Comparison of ENCODE assay signal across 18 cellular contexts in the genomic region with DNA sequence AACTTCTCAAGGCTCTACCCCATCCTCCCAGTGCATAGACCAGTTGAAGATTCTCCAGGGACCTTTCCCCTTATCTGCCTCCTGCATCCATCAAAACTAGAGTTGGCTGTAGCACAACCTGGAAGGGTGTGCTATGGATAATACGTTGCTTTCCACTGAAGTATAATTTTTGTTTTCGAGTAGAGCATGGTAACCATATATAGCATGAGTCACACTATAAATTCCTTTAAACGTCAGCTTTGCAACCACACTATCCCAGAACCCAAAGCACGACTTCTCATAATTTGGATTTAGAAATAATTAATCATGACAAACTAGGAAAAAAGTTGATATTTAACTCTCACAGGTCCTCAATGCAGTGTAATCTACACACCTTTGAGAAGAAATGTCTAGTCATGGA.
DNase-seq lines count a peak whose midpoint lies in the region; ATAC-seq and TF ChIP-seq lines count a peak whose summit lies in the region.
"Had no signal": no experiment of that assay in that cellular context is flagged by ENCODE, and none has a peak within 500 bp of the region (broad histone marks: within the 10 kb centered on the region; RNA-seq: fewer than 3 reads in every experiment).

No MANE protein-coding gene starts in this region.

- no peaks in the 10 kb centered on the region for H3K79me2 ChIP-seq in PC-3 (ENCODE audit: low read length)
- H3K79me2 ChIP-seq in OCI-LY7 (ENCODE audit: insufficient read depth, low read depth, low read length) = no peaks in the 10 kb centered on the region

- peak; percentile 93 for ATAC-seq in PC-3
- no peak for ATAC-seq in HG02981 (IDR thresholded peaks at IDR 0.05; ENCODE audit: unreplicated experiment)
- no peak for ATAC-seq in GM18520 (IDR thresholded peaks at IDR 0.05; ENCODE audit: unreplicated experiment)

- H3K9me3 ChIP-seq in PC-3 (ENCODE audit: low read length) (no peaks in the 10 kb centered on the region), OCI-LY7 (ENCODE audit: low read length) (no peaks in the 10 kb centered on the region)
- H3K9me3 ChIP-seq: BE2C; BLaER1 treated with 17β-estradiol and CSF1 and Interleukin-3, amounts not matched to agents 10 nM and 100 nM had no signal

- POLR2A ChIA-PET in PC-3 (lab: Charles Lee; ENCODE audit: unreplicated experiment) = no interaction called here
- POLR2A ChIA-PET in OCI-LY7 (lab: Charles Lee) = no interaction called here

- H3K27me3 ChIP-seq in PC-3 (ENCODE audit: low read length) = no peaks in the 10 kb centered on the region
- H3K27me3 ChIP-seq: BE2C; BLaER1 treated with 17β-estradiol and CSF1 and Interleukin-3, amounts not matched to agents 10 nM and 100 nM had no signal

- no peak for TF ChIP-seq CTCF in PC-3 (conservative IDR thresholded peaks at IDR 0.05; ENCODE audit: low read depth, low read length)
- no peak for TF ChIP-seq CTCF in OCI-LY7 (conservative IDR thresholded peaks at IDR 0.05; ENCODE audit: low read length)

- H3K9ac ChIP-seq in PC-3 (ENCODE audit: low read length) = no peak overlapping the region
- H3K9ac ChIP-seq: BLaER1 treated with 17β-estradiol and CSF1 and Interleukin-3, amounts not matched to agents 10 nM and 100 nM had no signal

- H3K27ac ChIP-seq in PC-3 (ENCODE audit: low read length) = peak overlapping the region; percentile 32; the same call in 1 of the 2 replicates
- no peak overlapping the region for H3K27ac ChIP-seq in OCI-LY7 (ENCODE audit: low read depth, low read length, poor library complexity, severe bottlenecking)
- H3K27ac ChIP-seq: BLaER1 treated with 17β-estradiol and CSF1 and Interleukin-3, amounts not matched to agents 10 nM and 100 nM had no signal

- H3K4me2 ChIP-seq in PC-3 (ENCODE audit: low read length) (peak overlapping the region; percentile 44), OCI-LY7 (ENCODE audit: low read length) (no peak overlapping the region)
- H3K4me2 ChIP-seq: BLaER1 treated with 17β-estradiol and CSF1 and Interleukin-3, amounts not matched to agents 10 nM and 100 nM had no signal

- DNase-seq in HT-29 (ENCODE audit: low spot score) (peak; percentile 25), PC-3 (peak; percentile 57), glomerular visceral epithelial cell (ENCODE audit: extremely low spot score) (peak; percentile 13), OCI-LY7 (ENCODE audit: low spot score) (no peak)
- DNase-seq: AML-193; BE2C; CD4-positive, alpha-beta T cell; CD8-positive, alpha-beta memory T cell; DMS 273 treated with DMSO at 0.1 percent for 48 hours; DMS79; EL; GF-D8; GOT3; H7; HCEC 1CT had no signal

- H3F3A ChIP-seq in PC-3 (ENCODE audit: low read length, unreplicated experiment) = no peaks in the 10 kb centered on the region

- intact Hi-C loops in PC-3 (cut with micrococcal nuclease) (no loop called here), OCI-LY7 (cut with micrococcal nuclease; ENCODE audit: unreplicated experiment) (no loop called here)

- peaks cover 19% of the 10 kb centered on the region for H3K4me1 ChIP-seq in PC-3 (ENCODE audit: insufficient read depth, low read length)
- H3K4me1 ChIP-seq in OCI-LY7 (ENCODE audit: insufficient read depth, low read length, poor library complexity, severe bottlenecking) = no peaks in the 10 kb centered on the region
- H3K4me1 ChIP-seq: BE2C; BLaER1 treated with 17β-estradiol and CSF1 and Interleukin-3, amounts not matched to agents 10 nM and 100 nM had no signal

- H4K20me1 ChIP-seq in PC-3 (ENCODE audit: low read length) = no peaks in the 10 kb centered on the region
- no peaks in the 10 kb centered on the region for H4K20me1 ChIP-seq in OCI-LY7 (ENCODE audit: insufficient read depth, low read length)
- H4K20me1 ChIP-seq: BLaER1 treated with 17β-estradiol and CSF1 and Interleukin-3, amounts not matched to agents 10 nM and 100 nM had no signal

- H2AFZ ChIP-seq in PC-3 (ENCODE audit: low read length) = peak overlapping the region; percentile 43
- H2AFZ ChIP-seq in OCI-LY7 (ENCODE audit: low read length) = no peak overlapping the region

- no peak overlapping the region for H3K4me3 ChIP-seq in PC-3 (ENCODE audit: low read length)
- no peak overlapping the region for H3K4me3 ChIP-seq in OCI-LY7 (ENCODE audit: low read depth, low read length, poor library complexity, severe bottlenecking)
- H3K4me3 ChIP-seq: BLaER1 treated with 17β-estradiol and CSF1 and Interleukin-3, amounts not matched to agents 10 nM and 100 nM had no signal

- CTCF ChIA-PET in PC-3 (lab: Charles Lee) = no interaction called here
- CTCF ChIA-PET in OCI-LY7 (lab: Charles Lee; ENCODE audit: unreplicated experiment) = no interaction called here

- no TSS peak for BruUV-seq in PC-3 (replicated peaks; lab: Mats Ljungman, UMichigan)
- BruUV-seq in OCI-LY7 (replicated peaks; lab: Mats Ljungman, UMichigan) = no TSS peak

- H3K36me3 ChIP-seq in PC-3 (ENCODE audit: low read depth, low read length) = no peaks in the 10 kb centered on the region
- no peaks in the 10 kb centered on the region for H3K36me3 ChIP-seq in OCI-LY7 (ENCODE audit: insufficient read depth, low read length)
- H3K36me3 ChIP-seq: BE2C; BLaER1 treated with 17β-estradiol and CSF1 and Interleukin-3, amounts not matched to agents 10 nM and 100 nM had no signal

- H3K9me2 ChIP-seq in PC-3 (replicated peaks; ENCODE audit: low read length) (no peaks in the 10 kb centered on the region), OCI-LY7 (ENCODE audit: insufficient read depth, low read length) (no peaks in the 10 kb centered on the region)
